Comparison of ENCODE assay signal across 1 cellular context in the genomic region with DNA sequence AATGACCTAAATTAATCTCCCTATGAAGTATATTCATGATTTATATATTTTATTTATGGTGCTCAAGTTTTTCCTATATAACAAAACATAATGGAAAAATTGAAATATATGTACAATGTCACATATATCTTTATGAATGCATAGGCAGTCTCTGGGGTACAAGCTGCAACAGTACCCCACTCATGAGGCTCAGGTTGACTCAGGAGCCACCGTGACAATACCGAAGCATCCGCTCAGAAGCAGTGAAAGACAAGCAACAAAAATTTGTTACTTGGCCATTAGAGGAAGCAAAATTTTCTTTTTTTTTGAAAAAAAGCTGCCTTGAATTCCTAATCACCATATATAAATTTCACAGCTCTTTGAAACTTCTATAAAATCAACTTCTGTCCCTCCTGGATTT.
TF ChIP-seq lines count a peak whose summit lies in the region.

No MANE protein-coding gene starts in this region.

TF ChIP-seq in GM12878, 131 proteins besides CTCF, POLR2A, EP300 and RAD21 (continued from another document):
- no peak for TF ChIP-seq NR2F1 (conservative IDR thresholded peaks at IDR 0.05)
- 0 out of 2 replicates have a peak, but pooled peaks have one; percentile 7 for TF ChIP-seq CHD1 (IDR thresholded peaks at IDR 0.05; ENCODE audit: low read depth, low read length)
- peak; percentile 38; the same call in 1 of the 2 replicates for TF ChIP-seq POLR2AphosphoS5 (IDR thresholded peaks at IDR 0.05; ENCODE audit: low read length)
- 0 out of 2 replicates have a peak, but pooled peaks have one; percentile 20 for TF ChIP-seq MXI1 (IDR thresholded peaks at IDR 0.05; ENCODE audit: low read depth, low read length)
- TF ChIP-seq, protein P1, sequence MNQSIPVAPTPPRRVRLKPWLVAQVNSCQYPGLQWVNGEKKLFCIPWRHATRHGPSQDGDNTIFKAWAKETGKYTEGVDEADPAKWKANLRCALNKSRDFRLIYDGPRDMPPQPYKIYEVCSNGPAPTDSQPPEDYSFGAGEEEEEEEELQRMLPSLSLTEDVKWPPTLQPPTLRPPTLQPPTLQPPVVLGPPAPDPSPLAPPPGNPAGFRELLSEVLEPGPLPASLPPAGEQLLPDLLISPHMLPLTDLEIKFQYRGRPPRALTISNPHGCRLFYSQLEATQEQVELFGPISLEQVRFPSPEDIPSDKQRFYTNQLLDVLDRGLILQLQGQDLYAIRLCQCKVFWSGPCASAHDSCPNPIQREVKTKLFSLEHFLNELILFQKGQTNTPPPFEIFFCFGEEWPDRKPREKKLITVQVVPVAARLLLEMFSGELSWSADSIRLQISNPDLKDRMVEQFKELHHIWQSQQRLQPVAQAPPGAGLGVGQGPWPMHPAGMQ (IDR thresholded peaks at IDR 0.05; ENCODE audit: borderline replicate concordance), result no peak
- TF ChIP-seq LARP7 (IDR thresholded peaks at IDR 0.05), result no peak
- no peak for TF ChIP-seq WRNIP1 (IDR thresholded peaks at IDR 0.05; ENCODE audit: borderline replicate concordance, low read depth, low read length)
- no peak for TF ChIP-seq KLF5 (IDR thresholded peaks at IDR 0.05; ENCODE audit: partially characterized antibody)
- TF ChIP-seq SREBF2 (IDR thresholded peaks at IDR 0.05; ENCODE audit: low read length), result no peak
